Comparison of ENCODE assay signal across 16 cellular contexts in the genomic region with DNA sequence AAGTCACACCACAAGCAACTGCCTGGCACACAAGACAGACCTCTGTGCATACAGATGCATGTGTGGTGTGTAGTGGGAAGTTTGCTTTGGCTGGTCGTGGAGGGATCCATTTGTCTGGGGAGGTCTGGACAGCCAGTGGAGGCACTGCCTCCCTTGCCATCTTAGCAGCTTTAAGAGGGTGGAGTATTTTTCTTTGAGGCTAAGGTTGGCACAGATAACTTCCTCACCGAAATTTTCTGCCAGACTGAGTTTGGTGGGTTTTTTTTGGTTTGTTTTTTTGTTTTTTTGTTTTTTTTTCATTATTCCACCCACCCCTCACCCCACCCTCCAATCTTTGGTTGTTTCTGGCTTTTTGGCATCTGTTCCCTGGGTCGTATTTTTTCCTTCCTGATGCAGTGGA.
DNase-seq lines count a peak whose midpoint lies in the region; ATAC-seq, FAIRE-seq and TF ChIP-seq lines count a peak whose summit lies in the region.
"Had no signal": no experiment of that assay in that cellular context is flagged by ENCODE, and none has a peak within 500 bp of the region (broad histone marks: within the 10 kb centered on the region; RNA-seq: fewer than 3 reads in every experiment).

No MANE protein-coding gene starts in this region.

- H3K36me3 ChIP-seq in GM23338 (ENCODE audit: insufficient read depth), result no peaks in the 10 kb centered on the region
- no peaks in the 10 kb centered on the region for H3K36me3 ChIP-seq in K562 (ENCODE audit: control insufficient read depth, insufficient read depth, low read length)
- H3K36me3 ChIP-seq in thoracic aorta, result no peaks in the 10 kb centered on the region

- intact Hi-C loops in K562 (cut with micrococcal nuclease), result no loop called here

- no peak for FAIRE-seq in K562 (lab: Jason Lieb, UNC)
- FAIRE-seq: A204.1, GM19239, H54 had no signal

- H3K27ac ChIP-seq in GM23338 (ENCODE audit: low read depth) (no peak overlapping the region), K562 (ENCODE audit: extremely low read depth, low read depth, low read length) (no peak overlapping the region), thoracic aorta (no peak overlapping the region)

- TF ChIP-seq POLR2A in K562 (conservative IDR thresholded peaks at IDR 0.05), result no peak

- TF ChIP-seq EP300 in K562 (IDR thresholded peaks at IDR 0.05; ENCODE audit: low read length), result no peak

- H3K36me3 Mint-ChIP-seq in GM23338 (ENCODE audit: low read depth), result no peaks in the 10 kb centered on the region
- no peaks in the 10 kb centered on the region for H3K36me3 Mint-ChIP-seq in nephron (ENCODE audit: low read depth)
- H3K36me3 Mint-ChIP-seq: CD8-positive, alpha-beta memory T cell had no signal

- H2AFZ ChIP-seq in GM23338 (peak overlapping the region; percentile 64; the same call in 1 of the 2 replicates), K562 (ENCODE audit: low read depth, low read length) (no peak overlapping the region)

- DNase-seq in GM23338 (ENCODE audit: low spot score), result no peak
- DNase-seq in K562 (ENCODE audit: extremely low read depth in 1 of 4, low spot score in 3 of 4), result no peak
- no peak for DNase-seq in thoracic aorta (ENCODE audit: low spot score)
- DNase-seq in activated gamma-delta T cell (lab: John Stamatoyannopoulos, UW), result no peak
- DNase-seq in activated CD4-positive, alpha-beta T cell treated with anti-CD3 and anti-CD28 coated beads, Interleukin-2, amount 50 U/mL, for 48 hours, result no peak
- DNase-seq: Caco-2; CD8-positive, alpha-beta memory T cell; DMS53; GF-D8; IMR-90 had no signal

- in situ Hi-C loops in K562 (cut with MboI), result no loop called here

- H3K79me2 ChIP-seq in GM23338 (replicated peaks; ENCODE audit: insufficient read depth) (no peaks in the 10 kb centered on the region), K562 (ENCODE audit: control insufficient read depth, insufficient read depth, low read length) (no peaks in the 10 kb centered on the region)

- H3K9me1 ChIP-seq in K562 (ENCODE audit: control insufficient read depth, insufficient read depth, low read length), result no peaks in the 10 kb centered on the region

- H3K9me3 ChIP-seq in K562 (replicated peaks; ENCODE audit: control insufficient read depth, insufficient read depth, low read depth, low read length) (no peaks in the 10 kb centered on the region), thoracic aorta (no peaks in the 10 kb centered on the region)

- peaks cover 20% of the 10 kb centered on the region for H3K4me1 Mint-ChIP-seq in GM23338
- peaks cover 33% of the 10 kb centered on the region for H3K4me1 Mint-ChIP-seq in nephron

- TF ChIP-seq CTCF in GM23338 (conservative IDR thresholded peaks at IDR 0.05; ENCODE audit: low read depth in 2 of 2), result no peak
- no peak for TF ChIP-seq CTCF in K562 (IDR thresholded peaks at IDR 0.05 in 2 of 3, conservative IDR thresholded peaks at IDR 0.05 in 1 of 3; ENCODE audit: insufficient read depth in 2 of 3, low read depth in 1 of 3, low read length in 3 of 3)
- TF ChIP-seq CTCF in nephron (IDR thresholded peaks at IDR 0.05; ENCODE audit: unreplicated experiment in 3 of 3), result no peak
- TF ChIP-seq CTCF in thoracic aorta (IDR thresholded peaks at IDR 0.05), result no peak

- H3K4me2 ChIP-seq in GM23338, result no peak overlapping the region
- H3K4me2 ChIP-seq in K562 (ENCODE audit: insufficient read depth, low read length), result no peak overlapping the region

- no peak overlapping the region for H3K27ac Mint-ChIP-seq in GM23338
- peak overlapping the region; percentile 54 to 81 (median 73) for H3K27ac Mint-ChIP-seq in nephron
- H3K27ac Mint-ChIP-seq: CD8-positive, alpha-beta memory T cell had no signal

- H3K9me2 ChIP-seq in GM23338 (ENCODE audit: insufficient read depth), result no peaks in the 10 kb centered on the region

- WGBS in K562 (ENCODE audit: insufficient coverage, low coverage, missing lambda C conversion rate), result 15% methylated on average over 3 of the region's 3 CpGs

- H3K4me3 ChIP-seq in GM23338 (no peak overlapping the region), K562 (no peak overlapping the region), thoracic aorta (peak overlapping the region; percentile 15)

- TF ChIP-seq RAD21 in K562 (CRISPR knock-in tag; conservative IDR thresholded peaks at IDR 0.05 in 1 of 2, IDR thresholded peaks at IDR 0.05 in 1 of 2), result no peak

- POLR2A ChIA-PET in K562 (lab: Yijun Ruan, JAX), result no interaction called here

- ATAC-seq in GM23338 (no peak), K562 (no peak), thoracic aorta (ENCODE audit: insufficient number of reproducible peaks, low FRiP score, low read depth) (no peak), HG03175 (IDR thresholded peaks at IDR 0.05; ENCODE audit: unreplicated experiment) (no peak)
- ATAC-seq: HCT116 had no signal

- H3K27me3 ChIP-seq in GM23338 (ENCODE audit: insufficient read depth) (no peaks in the 10 kb centered on the region), K562 (ENCODE audit: control insufficient read depth in 2 of 2, insufficient read depth in 2 of 2, low read length in 2 of 2) (no peaks in the 10 kb centered on the region), thoracic aorta (replicated peaks; ENCODE audit: insufficient read depth) (no peaks in the 10 kb centered on the region)

- CTCF ChIA-PET in K562 (lab: Yijun Ruan, JAX; ENCODE audit: low intra/inter-chr PET ratio), result no interaction called here

- H4K20me1 ChIP-seq in GM23338 (replicated peaks; ENCODE audit: insufficient read depth) (no peaks in the 10 kb centered on the region), K562 (replicated peaks; ENCODE audit: control insufficient read depth, insufficient read depth, low read length) (no peaks in the 10 kb centered on the region)

- no peaks in the 10 kb centered on the region for H3K9me3 Mint-ChIP-seq in GM23338
- H3K9me3 Mint-ChIP-seq in nephron, result no peaks in the 10 kb centered on the region
- H3K9me3 Mint-ChIP-seq: CD8-positive, alpha-beta memory T cell had no signal

- no peaks in the 10 kb centered on the region for H3K4me1 ChIP-seq in GM23338 (ENCODE audit: insufficient read depth)
- H3K4me1 ChIP-seq in K562 (replicated peaks in 1 of 2; ENCODE audit: control insufficient read depth in 2 of 2, insufficient read depth in 2 of 2, low read length in 2 of 2), result peaks cover 3 to 19% of the 10 kb centered on the region in 2 experiments; a peak in 4 of 5 replicates
- H3K4me1 ChIP-seq in thoracic aorta (ENCODE audit: control insufficient read depth in 1 of 2, low read depth in 2 of 2), result peaks cover 0 to 5% of the 10 kb centered on the region in 2 donors

- BruUV-seq in K562 (replicated peaks; lab: Mats Ljungman, UMichigan), result no TSS peak

- H3K4me3 Mint-ChIP-seq in GM23338 (no peak overlapping the region), nephron (no peak overlapping the region)
- H3K4me3 Mint-ChIP-seq: CD8-positive, alpha-beta memory T cell had no signal

- H3K27me3 Mint-ChIP-seq in GM23338 (ENCODE audit: insufficient read depth, low read depth, poor library complexity) (no peaks in the 10 kb centered on the region), nephron (ENCODE audit: low read depth) (no peaks in the 10 kb centered on the region)

- no peak overlapping the region for H3K9ac ChIP-seq in K562 (ENCODE audit: insufficient read depth in 1 of 2, low read depth in 2 of 2, low read length in 2 of 2)

- H3F3A ChIP-seq in GM23338 (replicated peaks; ENCODE audit: low read depth), result no peaks in the 10 kb centered on the region

TF ChIP-seq in GM23338, 12 proteins besides CTCF, POLR2A, EP300 and RAD21 (continues in another document):
- no peak for TF ChIP-seq ETS1 (IDR thresholded peaks at IDR 0.05)
- TF ChIP-seq EZH2 (IDR thresholded peaks at IDR 0.05; ENCODE audit: low read depth, unreplicated experiment), result no peak
- no peak for TF ChIP-seq ZNF331 (CRISPR knock-in tag; IDR thresholded peaks at IDR 0.05; ENCODE audit: low read depth)
- TF ChIP-seq JUNB (IDR thresholded peaks at IDR 0.05; ENCODE audit: unreplicated experiment), result no peak
- TF ChIP-seq ZNF114 (CRISPR knock-in tag; IDR thresholded peaks at IDR 0.05), result no peak
- no peak for TF ChIP-seq CREB1 (CRISPR knock-in tag; IDR thresholded peaks at IDR 0.05; ENCODE audit: low read depth)

TF ChIP-seq in K562, 482 proteins besides CTCF, POLR2A, EP300 and RAD21:
- TF ChIP-seq GABPB1 (CRISPR knock-in tag; IDR thresholded peaks at IDR 0.05) (no peak), PRDM10 (IDR thresholded peaks at IDR 0.05; ENCODE audit: partially characterized antibody) (peak; percentile 81)
